Comparison of ENCODE assay signal across 19 cellular contexts in genomic region chr6:98941319-98941718, GRCh38.
"Had no signal": no experiment of that assay in that cellular context is flagged by ENCODE, and none has a peak within 500 bp of the region (broad histone marks: within the 10 kb centered on the region; RNA-seq: fewer than 3 reads in every experiment).

No MANE protein-coding gene starts in this region.

- DNase-seq: activated CD4-positive, alpha-beta T cell treated with anti-CD3 and anti-CD28 coated beads for 36 hours; activated CD4-positive, alpha-beta T cell treated with anti-CD3 and anti-CD28 coated beads, Interleukin-2, amount 50 U/mL, for 48 hours; activated gamma-delta T cell treated with Interleukin-2 at 50 U/mL for 16 hours; adrenal gland; body of pancreas; dorsolateral prefrontal cortex; erythroblast; heart left ventricle; mesendoderm; naive thymus-derived CD4-positive, alpha-beta T cell; ovary; stimulated activated CD4-positive, alpha-beta T cell treated with anti-CD3 and anti-CD28 coated beads, Interleukin-12 subunit alpha, Interleukin-12 subunit beta, amount 100 ng/mL, for 4 hours; stimulated activated CD4-positive, alpha-beta T cell treated with anti-CD3 and anti-CD28 coated beads, Interleukin-1b, Interleukin-23, amount 100 ng/mL, for 48 hours; stimulated activated CD8-positive, alpha-beta memory T cell treated with anti-CD3 and anti-CD28 coated beads, Interleukin-4, amount 100 ng/mL, for 48 hours; stimulated activated naive CD4-positive, alpha-beta T cell treated with Interleukin-2 at 50 U/mL for 16 hours; T-helper 2 cell; thyroid gland had no signal

- H3K36me3 ChIP-seq: adrenal gland, heart left ventricle, ovary, thyroid gland had no signal

- H3K4me2 ChIP-seq: neural progenitor cell had no signal

- H3K4me3 ChIP-seq: adrenal gland, body of pancreas, dorsolateral prefrontal cortex, heart left ventricle, neural progenitor cell, ovary, thyroid gland had no signal

- H3K9me3 ChIP-seq: thyroid gland had no signal

- H3K27me3 ChIP-seq: adrenal gland, body of pancreas, dorsolateral prefrontal cortex, heart left ventricle, neural progenitor cell, ovary, thyroid gland had no signal

- ATAC-seq: activated CD4-positive, alpha-beta T cell treated with anti-CD3 and anti-CD28 coated beads for 36 hours; activated naive CD4-positive, alpha-beta T cell treated with anti-CD3 and anti-CD28 coated beads, Interleukin-2, amount 50 U/mL, for 72 hours; body of pancreas; heart left ventricle; naive thymus-derived CD4-positive, alpha-beta T cell had no signal

- H3K9ac ChIP-seq: neural progenitor cell had no signal

- H2AFZ ChIP-seq: neural progenitor cell had no signal

- H3K27ac ChIP-seq: adrenal gland, body of pancreas, dorsolateral prefrontal cortex, heart left ventricle, neural progenitor cell, ovary, thyroid gland had no signal
